Comparison of ENCODE assay signal across 8 cellular contexts in the genomic region with DNA sequence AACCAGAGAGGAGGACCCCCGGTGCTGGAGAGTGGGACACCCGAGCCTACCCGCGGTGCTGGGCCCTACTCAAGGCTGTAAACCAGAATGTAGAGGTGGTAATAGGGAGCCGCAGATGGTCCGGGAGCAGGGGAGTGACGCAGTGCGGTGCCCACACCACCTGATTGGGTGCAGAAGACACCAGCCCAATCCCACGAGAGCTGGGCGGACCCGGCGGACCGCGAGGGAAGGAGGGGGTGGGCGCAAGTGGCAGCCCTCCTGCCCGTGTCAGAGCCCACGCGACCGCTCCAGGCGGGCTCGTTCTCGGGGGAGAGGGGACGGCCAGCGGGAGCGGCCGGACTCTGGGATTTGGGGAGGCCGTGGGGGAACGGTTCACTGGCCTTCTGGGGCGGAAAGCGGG.
DNase-seq lines count a peak whose midpoint lies in the region; ATAC-seq and TF ChIP-seq lines count a peak whose summit lies in the region.

No MANE protein-coding gene starts in this region.

- no peaks in the 10 kb centered on the region for H3K9me3 ChIP-seq in upper lobe of right lung

- H3K4me3 ChIP-seq in epithelial cell of esophagus (ENCODE audit: low read length) (peak overlapping the region; percentile 17), upper lobe of right lung (peak overlapping the region; percentile 49)

- no peaks in the 10 kb centered on the region for H3K36me3 ChIP-seq in upper lobe of right lung

- peak overlapping the region; percentile 62 for H3K4me3 Mint-ChIP-seq in activated T-cell treated with anti-CD3 and anti-CD28 coated beads, Interleukin-2, amount 50 U/mL, for 4 hours

- intact Hi-C loops in upper lobe of right lung (cut with DNase I), result no loop called here

- POLR2A ChIA-PET in RWPE1 (lab: Yijun Ruan, JAX; ENCODE audit: low non-redundant PET), result interaction anchor here (0.6 kb wide), 1 partner anchor 652 kb away, joined by 3 read pairs; no protein-coding TSS in a partner anchor

- peaks cover 9% of the 10 kb centered on the region for H3K4me1 ChIP-seq in upper lobe of right lung

- H3K27ac ChIP-seq in upper lobe of right lung, result peak overlapping the region; percentile 82
- H3K27ac ChIP-seq in RWPE1, result no peak overlapping the region

- H3K9me3 Mint-ChIP-seq in activated T-cell treated with anti-CD3 and anti-CD28 coated beads, Interleukin-2, amount 50 U/mL, for 4 hours, result no peaks in the 10 kb centered on the region

- CTCF ChIA-PET in RWPE1 (lab: Yijun Ruan, JAX), result interaction anchor here (0.6 kb wide), 1 partner anchor 382 kb away, joined by 3 read pairs; no protein-coding TSS in a partner anchor

- H3K27me3 ChIP-seq in upper lobe of right lung, result peaks cover 8% of the 10 kb centered on the region

- in situ Hi-C loops in GM13977 (cut with MboI; ENCODE audit: low pct_unique_long_range_greater_than_20kb, low sequenced_read_pairs, unreplicated experiment), result no loop called here

- TF ChIP-seq CTCF in epithelial cell of esophagus (IDR thresholded peaks at IDR 0.05; ENCODE audit: insufficient read depth, low read depth, low read length, missing control alignments), result no peak
- TF ChIP-seq CTCF in upper lobe of right lung (IDR thresholded peaks at IDR 0.05), result no peak
- TF ChIP-seq CTCF in RWPE1 (conservative IDR thresholded peaks at IDR 0.05; ENCODE audit: low read depth), result no peak
- no peak for TF ChIP-seq CTCF in GM13977 (IDR thresholded peaks at IDR 0.05; ENCODE audit: extremely low read depth, insufficient read depth, missing control alignments)

- peaks cover 38% of the 10 kb centered on the region for H3K27me3 Mint-ChIP-seq in activated T-cell treated with anti-CD3 and anti-CD28 coated beads, Interleukin-2, amount 50 U/mL, for 4 hours (ENCODE audit: low read depth)

- ATAC-seq in activated T-cell treated with anti-CD3 and anti-CD28 coated beads, Interleukin-2, amount 50 U/mL, for 4 hours, result peak; percentile 35 to 38
- ATAC-seq in upper lobe of right lung (peak; percentile 36), HG02885 (IDR thresholded peaks at IDR 0.05; ENCODE audit: poor library complexity, unreplicated experiment) (no peak)

- no peak for DNase-seq in activated T-cell treated with anti-CD3 and anti-CD28 coated beads, Interleukin-2, amount 50 U/mL, for 4 hours
- no peak for DNase-seq in activated T-cell treated with anti-CD3 and anti-CD28 coated beads, Interleukin-2, amount 50 U/mL, for 48 hours
- DNase-seq in epithelial cell of esophagus (ENCODE audit: low read depth) (no peak), middle frontal gyrus (ENCODE audit: extremely low spot score, low spot score) (peak; percentile 63), upper lobe of right lung (no peak), RWPE1 (ENCODE audit: low spot score) (no peak), GM13977 (ENCODE audit: low spot score) (no peak)

- no peaks in the 10 kb centered on the region for H3K36me3 Mint-ChIP-seq in activated T-cell treated with anti-CD3 and anti-CD28 coated beads, Interleukin-2, amount 50 U/mL, for 4 hours (ENCODE audit: insufficient read depth)

- peaks cover 9% of the 10 kb centered on the region for H3K4me1 Mint-ChIP-seq in activated T-cell treated with anti-CD3 and anti-CD28 coated beads, Interleukin-2, amount 50 U/mL, for 4 hours (ENCODE audit: low read depth)
